Comparison of ENCODE assay signal across 9 cellular contexts in the genomic region with DNA sequence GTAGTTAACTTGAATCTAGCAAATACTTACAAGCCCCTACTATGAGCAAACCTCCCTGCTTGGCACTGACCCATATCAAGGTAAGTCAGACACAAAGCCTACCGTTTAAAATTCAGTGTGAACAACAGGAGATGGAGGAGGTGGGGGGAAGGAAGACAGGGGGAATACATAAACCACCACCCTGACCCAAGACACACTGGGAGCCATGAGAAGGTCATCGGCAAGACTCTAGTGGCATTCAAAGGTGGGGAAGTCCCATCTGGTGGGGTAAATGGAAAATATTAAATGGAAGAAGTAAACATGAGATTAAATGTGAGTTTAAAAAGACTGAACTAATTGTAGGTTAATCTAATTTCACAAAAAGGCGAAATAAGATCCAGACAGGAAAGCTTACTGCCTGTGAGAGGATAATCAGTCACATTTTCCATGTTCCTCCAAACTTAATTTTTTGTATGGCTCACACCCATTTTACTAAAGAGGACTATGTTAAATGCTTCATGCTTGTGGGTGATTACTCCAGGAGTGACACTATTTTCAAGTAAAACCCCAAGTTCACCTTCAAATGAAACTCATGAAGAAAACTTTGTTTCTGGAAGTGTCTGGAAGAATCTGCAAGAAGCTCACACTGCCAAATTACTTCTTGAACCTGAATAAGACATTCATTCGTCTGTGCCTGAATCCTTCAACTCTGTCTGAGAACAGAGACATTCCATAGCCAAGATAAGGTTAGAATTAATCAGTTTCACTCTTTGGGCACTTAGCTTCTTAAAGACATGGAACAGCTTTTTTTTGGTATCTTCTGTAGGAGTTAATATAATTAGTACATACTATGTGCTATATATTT. TPM values are rescaled to one million over a fixed set of nuclear protein-coding genes. Genes with fewer than 3 reads are reported as not detected.
DNase-seq lines count a peak whose midpoint lies in the region; ATAC-seq, FAIRE-seq and TF ChIP-seq lines count a peak whose summit lies in the region.
"Had no signal": no experiment of that assay in that cellular context is flagged by ENCODE, and none has a peak within 500 bp of the region (broad histone marks: within the 10 kb centered on the region; RNA-seq: fewer than 3 reads in every experiment).

No MANE protein-coding gene starts in this region.

- no peak overlapping the region for H2BK20ac ChIP-seq in H9 (ENCODE audit: low read depth, low read length, poor library complexity, severe bottlenecking)

- H3K9me3 Mint-ChIP-seq in H9: no peaks in the 10 kb centered on the region
- H3K9me3 Mint-ChIP-seq in activated naive CD8-positive, alpha-beta T cell treated with anti-CD3 and anti-CD28 coated beads for 36 hours: no peaks in the 10 kb centered on the region

- H3K27me3 Mint-ChIP-seq in H9 (ENCODE audit: low read depth): no peaks in the 10 kb centered on the region
- H3K27me3 Mint-ChIP-seq in activated naive CD8-positive, alpha-beta T cell treated with anti-CD3 and anti-CD28 coated beads for 36 hours: no peaks in the 10 kb centered on the region

- H3K4me2 ChIP-seq in H9 (ENCODE audit: insufficient read depth, insufficient read length, low read length): no peak overlapping the region

- H2BK12ac ChIP-seq in H9 (ENCODE audit: insufficient read length, low read depth, low read length): no peak overlapping the region

- no peak overlapping the region for H4K5ac ChIP-seq in H9 (ENCODE audit: insufficient read length, low read depth, low read length)

- no peaks in the 10 kb centered on the region for H3K27me3 ChIP-seq in H9 (ENCODE audit: insufficient read depth, low read length)
- no peaks in the 10 kb centered on the region for H3K27me3 ChIP-seq in small intestine (ENCODE audit: control insufficient read depth in 2 of 2, insufficient read depth in 2 of 2, low read length in 2 of 2)

- no peak overlapping the region for H3K14ac ChIP-seq in H9 (ENCODE audit: insufficient read depth, low read length)

- H3K4me1 Mint-ChIP-seq in H9: peaks cover 12 to 13% of the 10 kb centered on the region in 2 experiments
- peaks cover 54% of the 10 kb centered on the region for H3K4me1 Mint-ChIP-seq in activated naive CD8-positive, alpha-beta T cell treated with anti-CD3 and anti-CD28 coated beads for 36 hours

- intact Hi-C loops in left cardiac atrium (cut with DNase I): no loop called here

- no peak overlapping the region for H3K18ac ChIP-seq in H9 (ENCODE audit: insufficient read length, low read depth, low read length)

- H3K36me3 ChIP-seq in small intestine (ENCODE audit: control insufficient read depth in 2 of 2, insufficient read depth in 2 of 2, low read length in 2 of 2): peaks cover 0 to 2% of the 10 kb centered on the region in 2 donors

- ATAC-seq in left cardiac atrium (peak; percentile 19 to 56), HG03342 (IDR thresholded peaks at IDR 0.05; ENCODE audit: unreplicated experiment) (no peak)

- H3T11ph ChIP-seq in H9 (ENCODE audit: low read length): no peak overlapping the region

- H3K9me3 ChIP-seq in H9 (ENCODE audit: control insufficient read depth, low read depth, low read length) (no peaks in the 10 kb centered on the region), small intestine (ENCODE audit: control insufficient read depth, low read depth) (no peaks in the 10 kb centered on the region)

- no peak overlapping the region for H3K4ac ChIP-seq in H9 (ENCODE audit: low read depth, low read length)

- H3K56ac ChIP-seq in H9 (ENCODE audit: insufficient read length, low read depth, low read length): no peak overlapping the region

- H2BK120ac ChIP-seq in H9 (ENCODE audit: low read depth, low read length, poor library complexity, severe bottlenecking): no peak overlapping the region

- FAIRE-seq in small intestine (lab: Jason Lieb, UNC): no peak
- FAIRE-seq: H1 had no signal

- no peak overlapping the region for H3K27ac ChIP-seq in H9 (ENCODE audit: insufficient read length, low read depth, low read length)
- peak overlapping the region; percentile 2 to 89 for H3K27ac ChIP-seq in small intestine (ENCODE audit: low read depth in 1 of 2, low read length in 1 of 2)

- H3K4me3 ChIP-seq in small intestine (ENCODE audit: low read depth in 1 of 2, low read length in 2 of 2): no peak overlapping the region

- H4K8ac ChIP-seq in H9 (replicated peaks; ENCODE audit: insufficient read length, low read depth, low read length): no peak overlapping the region

- no peaks in the 10 kb centered on the region for H3K79me2 ChIP-seq in H9 (ENCODE audit: insufficient read depth, low read length)

- H2BK15ac ChIP-seq in H9 (ENCODE audit: low read depth, low read length): no peak overlapping the region

- H3K27ac Mint-ChIP-seq in H9: peak overlapping the region; percentile 32 to 81 (median 46); a peak in 4 of 7 replicates
- peak overlapping the region; percentile 88 for H3K27ac Mint-ChIP-seq in activated naive CD8-positive, alpha-beta T cell treated with anti-CD3 and anti-CD28 coated beads for 36 hours

- H3K79me1 ChIP-seq in H9 (ENCODE audit: insufficient read depth, low read depth, low read length, poor library complexity, severe bottlenecking): no peaks in the 10 kb centered on the region

- H2AFZ ChIP-seq in H9 (ENCODE audit: low read length): no peak overlapping the region

- no peaks in the 10 kb centered on the region for H4K20me1 ChIP-seq in H9 (ENCODE audit: control insufficient read depth, insufficient read depth, insufficient read length)

- no CpG with 5 or more reads among the region's 4 CpGs for WGBS in H9 (ENCODE audit: extremely low coverage, insufficient read length, low lambda C conversion rate)
- 39 to 49% (median 48%) methylated on average over 4 of the region's 4 CpGs for WGBS in small intestine, 3 donors

- H3K23me2 ChIP-seq in H9 (ENCODE audit: insufficient read length, low read depth, low read length, poor library complexity, severe bottlenecking): no peaks in the 10 kb centered on the region

- H3K36me3 Mint-ChIP-seq in H9 (ENCODE audit: insufficient read depth in 1 of 3, low read depth in 3 of 3): peaks cover 6 to 25% (median 10%) of the 10 kb centered on the region in 3 experiments; a peak in 6 of 7 replicates
- peaks cover 34% of the 10 kb centered on the region for H3K36me3 Mint-ChIP-seq in activated naive CD8-positive, alpha-beta T cell treated with anti-CD3 and anti-CD28 coated beads for 36 hours

- no peak for TF ChIP-seq CTCF in H9 (conservative IDR thresholded peaks at IDR 0.05)

- DNase-seq in H9 (no peak), left cardiac atrium (no peak), small intestine (no peak), kidney tubule cell (ENCODE audit: low spot score) (no peak), NCI-H1092 (lab: John Stamatoyannopoulos, UW) (no peak), NCI-H1436 treated with DMSO at 0.1 percent for 48 hours (lab: John Stamatoyannopoulos, UW) (no peak)
- peak; percentile 46 for DNase-seq in activated naive CD8-positive, alpha-beta T cell treated with anti-CD3 and anti-CD28 coated beads for 36 hours

- no peaks in the 10 kb centered on the region for H3K4me1 ChIP-seq in H9 (ENCODE audit: insufficient read depth, low read length)
- peaks cover 6 to 19% of the 10 kb centered on the region in 2 donors for H3K4me1 ChIP-seq in small intestine (ENCODE audit: control insufficient read depth in 2 of 2, insufficient read depth in 1 of 2, low read depth in 1 of 2, low read length in 1 of 2)

- no peak overlapping the region for H4K91ac ChIP-seq in H9 (ENCODE audit: insufficient read length, low read depth, low read length)

- H2BK5ac ChIP-seq in H9 (ENCODE audit: insufficient read length, low read length): no peak overlapping the region

- no peak overlapping the region for H2AK5ac ChIP-seq in H9 (ENCODE audit: insufficient read length, low read length)

- H3K23ac ChIP-seq in H9 (ENCODE audit: insufficient read length, low read depth, low read length): no peak overlapping the region

- no peak overlapping the region for H3K9ac ChIP-seq in H9 (ENCODE audit: extremely low read depth, insufficient read length, low read length)

- H3K4me3 Mint-ChIP-seq in H9: no peak overlapping the region
- peak overlapping the region; percentile 32 for H3K4me3 Mint-ChIP-seq in activated naive CD8-positive, alpha-beta T cell treated with anti-CD3 and anti-CD28 coated beads for 36 hours

RNA-seq across cellular contexts. Expression of gene PITPNB, which starts 51.7 kb away (rescaled TPM):
- 106 and 107 TPM in 2 replicates for total RNA-seq in H9 (2021)
- total RNA-seq in activated naive CD8-positive, alpha-beta T cell treated with anti-CD3 and anti-CD28 coated beads for 36 hours: 100 to 1,000 TPM; 109 to 124 TPM
- 10 to 100 TPM; 51.0 to 82.1 TPM for total RNA-seq in left cardiac atrium
- 10 to 100 TPM; 13.2 to 28.5 (median 17.0) TPM for polyA plus RNA-seq in small intestine
